11 cellular contexts compared by ENCODE assay signal in the genomic region with DNA sequence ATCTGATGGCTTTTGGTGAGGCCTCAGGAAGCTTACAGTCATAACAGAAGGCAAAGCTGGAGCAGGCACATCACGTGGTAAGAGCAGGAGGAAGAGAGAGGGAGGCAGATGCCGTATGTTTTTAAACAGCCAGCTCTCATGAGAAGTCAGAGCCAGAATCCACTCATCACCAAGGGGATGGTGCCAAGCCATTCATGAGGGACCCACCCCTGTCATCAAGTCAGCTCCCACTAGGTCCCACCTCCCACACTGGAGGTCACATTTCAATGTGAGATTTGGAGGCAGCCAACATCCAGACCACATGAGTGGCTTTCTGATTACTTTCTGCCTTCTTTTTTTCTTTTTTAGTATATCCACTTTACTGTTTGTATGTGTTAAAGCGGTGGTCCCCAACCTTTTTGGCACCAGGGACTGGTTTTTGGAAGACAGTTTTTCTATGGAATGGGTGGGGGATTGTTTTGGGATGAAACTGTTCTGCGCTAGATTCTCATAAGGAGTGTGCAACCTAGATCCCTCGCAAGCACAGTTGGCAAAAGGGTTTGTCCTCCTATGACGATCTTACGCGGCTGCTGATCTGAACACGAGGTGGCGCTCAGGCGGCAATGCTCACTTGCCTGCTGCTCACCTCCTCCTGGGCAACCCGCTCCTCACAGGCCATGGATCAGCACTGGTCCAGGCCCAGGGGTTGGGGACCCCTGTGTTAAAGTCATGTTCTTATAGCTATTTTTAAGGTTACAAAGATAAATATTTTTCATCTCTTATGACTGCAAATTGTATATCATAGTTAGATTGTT.
DNase-seq lines count a peak whose midpoint lies in the region; ATAC-seq and TF ChIP-seq lines count a peak whose summit lies in the region.
"Had no signal": no experiment of that assay in that cellular context is flagged by ENCODE, and none has a peak within 500 bp of the region (broad histone marks: within the 10 kb centered on the region; RNA-seq: fewer than 3 reads in every experiment).

No MANE protein-coding gene starts in this region.

- H3K9me3 ChIP-seq in colonic mucosa, result no peaks in the 10 kb centered on the region

- peaks cover 6% of the 10 kb centered on the region for H3K36me3 Mint-ChIP-seq in neural crest cell (ENCODE audit: low read depth)
- H3K36me3 Mint-ChIP-seq: activated CD8-positive, alpha-beta memory T cell treated with anti-CD3 and anti-CD28 coated beads, Interleukin-2, amount 10 ng/mL, durations not matched to agents 7 days and 5 days had no signal

- no peak overlapping the region for H3K27ac ChIP-seq in colonic mucosa

- no peaks in the 10 kb centered on the region for H3K27me3 ChIP-seq in colonic mucosa

- H3K36me3 ChIP-seq in colonic mucosa, result no peaks in the 10 kb centered on the region

- H3K4me1 ChIP-seq in colonic mucosa, result no peaks in the 10 kb centered on the region

- no peak for TF ChIP-seq CTCF in colonic mucosa (IDR thresholded peaks at IDR 0.05)
- TF ChIP-seq CTCF in neural crest cell (conservative IDR thresholded peaks at IDR 0.05), result peak; percentile 60

- H3K4me3 ChIP-seq in colonic mucosa, result no peak overlapping the region

- H3K9ac ChIP-seq in colonic mucosa (ENCODE audit: low read depth in 2 of 2, low read length in 2 of 2), result no peak overlapping the region

- ATAC-seq in HG03432 (IDR thresholded peaks at IDR 0.05; ENCODE audit: unreplicated experiment) (peak; percentile 88), HG03159 (IDR thresholded peaks at IDR 0.05; ENCODE audit: unreplicated experiment) (no peak)
- ATAC-seq: activated CD8-positive, alpha-beta memory T cell treated with anti-CD3 and anti-CD28 coated beads, Interleukin-2, amount 10 ng/mL, durations not matched to agents 7 days and 5 days had no signal

- intact Hi-C loops in colonic mucosa (cut with DNase I), result no loop called here

- no peak overlapping the region for H3K27ac Mint-ChIP-seq in neural crest cell (ENCODE audit: unreplicated experiment)
- H3K27ac Mint-ChIP-seq: activated CD8-positive, alpha-beta memory T cell treated with anti-CD3 and anti-CD28 coated beads, Interleukin-2, amount 10 ng/mL, durations not matched to agents 7 days and 5 days had no signal

- peaks cover 3% of the 10 kb centered on the region for H3K9me3 Mint-ChIP-seq in neural crest cell

- no peaks in the 10 kb centered on the region for H3K27me3 Mint-ChIP-seq in neural crest cell (ENCODE audit: low read depth)
- H3K27me3 Mint-ChIP-seq: activated CD8-positive, alpha-beta memory T cell treated with anti-CD3 and anti-CD28 coated beads, Interleukin-2, amount 10 ng/mL, durations not matched to agents 7 days and 5 days had no signal

- peak; percentile 16 to 18 for DNase-seq in NCI-H2081 (lab: John Stamatoyannopoulos, UW)
- DNase-seq in NCI-H2081 treated with DMSO at 0.1 percent for 48 hours (lab: John Stamatoyannopoulos, UW), result no peak
- DNase-seq in colonic mucosa, result peak; percentile 18
- peak; percentile 18 for DNase-seq in neural crest cell (ENCODE audit: low read depth, low spot score)
- DNase-seq in midbrain (lab: John Stamatoyannopoulos, UW), result no peak
- DNase-seq in hippocampal formation (lab: John Stamatoyannopoulos, UW), result no peak
- DNase-seq: activated CD8-positive, alpha-beta memory T cell treated with anti-CD3 and anti-CD28 coated beads, Interleukin-2, amount 10 ng/mL, durations not matched to agents 7 days and 5 days; cerebellar nuclear complex; GOT3 had no signal

- H3K4me1 Mint-ChIP-seq in neural crest cell, result peaks cover 11% of the 10 kb centered on the region
- H3K4me1 Mint-ChIP-seq: activated CD8-positive, alpha-beta memory T cell treated with anti-CD3 and anti-CD28 coated beads, Interleukin-2, amount 10 ng/mL, durations not matched to agents 7 days and 5 days had no signal

- H3K4me3 Mint-ChIP-seq in neural crest cell, result no peak overlapping the region
- H3K4me3 Mint-ChIP-seq: activated CD8-positive, alpha-beta memory T cell treated with anti-CD3 and anti-CD28 coated beads, Interleukin-2, amount 10 ng/mL, durations not matched to agents 7 days and 5 days had no signal

Comparison
In these comparisons a context has a peak if more than half of its experiments do, and no peak if none do; other contexts are left out.
1. DNase-seq: peak in NCI-H2081 (2 of 2), colonic mucosa (single experiment) and neural crest cell (single experiment); none in NCI-H2081 treated with DMSO at 0.1 percent for 48 hours (single experiment), midbrain (single experiment) and hippocampal formation (0 of 2).